8 cellular contexts compared by ENCODE assay signal in genomic region chr17:17663160-17664072, GRCh38. TPM values are rescaled to one million over a fixed set of nuclear protein-coding genes. Genes with fewer than 3 reads are reported as not detected.
A peak's percentile ranks its signal among the peaks of the same experiment; 100 is the strongest.
DNase-seq lines count a peak whose midpoint lies in the region; ATAC-seq, FAIRE-seq and TF ChIP-seq lines count a peak whose summit lies in the region.

No MANE protein-coding gene starts in this region.

- POLR2A ChIA-PET in MCF 10A (lab: Yijun Ruan, JAX), result interaction anchor here (0.6 to 1.1 kb wide), 2 partner anchors 171 to 183 kb away, joined by 3 read pairs; no protein-coding TSS in a partner anchor

- no peak overlapping the region for H3K27ac Mint-ChIP-seq in MCF 10A (ENCODE audit: low read depth, unreplicated experiment)

- 65% methylated on average over 19 of the region's 19 CpGs for WGBS in pancreas, 2 donors
- WGBS in aorta, 2 donors, result 20 to 21% methylated on average over 19 of the region's 19 CpGs

- intact Hi-C loops in MCF 10A (cut with micrococcal nuclease) (no loop called here), breast epithelium (cut with DNase I; ENCODE audit: low total_unique reads) (no loop called here), pancreas (cut with DNase I) (no loop called here), aorta (cut with DNase I) (no loop called here)

- H3K4me3 ChIP-seq in breast epithelium (no peak overlapping the region), pancreas (no peak overlapping the region), aorta (ENCODE audit: low read length in 2 of 2) (no peak overlapping the region)

- H3K27ac ChIP-seq in breast epithelium, result no peak overlapping the region
- H3K27ac ChIP-seq in pancreas, result no peak overlapping the region
- H3K27ac ChIP-seq in aorta (ENCODE audit: low read depth in 1 of 2, low read length in 2 of 2), result no peak overlapping the region

- BruUV-seq in MCF 10A (replicated peaks; lab: Mats Ljungman, UMichigan), result no TSS peak

- H3K9me3 Mint-ChIP-seq in MCF 10A (ENCODE audit: unreplicated experiment), result peaks cover 8% of the 10 kb centered on the region

- no peaks in the 10 kb centered on the region for H3K36me3 Mint-ChIP-seq in MCF 10A (ENCODE audit: insufficient read depth, unreplicated experiment)

- H3K27me3 Mint-ChIP-seq in MCF 10A (ENCODE audit: insufficient read depth, unreplicated experiment), result no peaks in the 10 kb centered on the region

- TF ChIP-seq POLR2A in breast epithelium (IDR thresholded peaks at IDR 0.05), result no peak

- H3K4me3 Mint-ChIP-seq in MCF 10A (ENCODE audit: unreplicated experiment), result no peak overlapping the region

- H3K36me3 ChIP-seq in breast epithelium (no peaks in the 10 kb centered on the region), pancreas (no peaks in the 10 kb centered on the region), aorta (ENCODE audit: control insufficient read depth in 1 of 2, insufficient read depth in 2 of 2, low read length in 1 of 2) (no peaks in the 10 kb centered on the region)

- ATAC-seq in HG02970 (IDR thresholded peaks at IDR 0.05; ENCODE audit: low FRiP score, unreplicated experiment), result peak; percentile 62
- ATAC-seq in esophagus mucosa, result peak; percentile 74
- peak in 3 of 4 donors; percentile 6 to 70 (median 59) for ATAC-seq in pancreas
- ATAC-seq in aorta (ENCODE audit: low FRiP score), result peak; percentile 70

- peaks cover 22% of the 10 kb centered on the region for H3K4me1 Mint-ChIP-seq in MCF 10A (ENCODE audit: insufficient read depth, unreplicated experiment)

- H3K9me3 ChIP-seq in breast epithelium (peaks cover 5% of the 10 kb centered on the region in 2 donors), pancreas (no peaks in the 10 kb centered on the region), aorta (ENCODE audit: control insufficient read depth, low read length) (peaks cover 5% of the 10 kb centered on the region)

- CTCF ChIA-PET in MCF 10A (lab: Yijun Ruan, JAX), result interaction anchor here (0.6 to 1.6 kb wide), 4 partner anchors 9 to 21 kb away, joined by 3 to 7 read pairs (median 3); no protein-coding TSS in a partner anchor

- H3K27me3 ChIP-seq in breast epithelium (no peaks in the 10 kb centered on the region), pancreas (no peaks in the 10 kb centered on the region), aorta (ENCODE audit: control insufficient read depth in 1 of 2, insufficient read depth in 2 of 2, low read length in 1 of 2) (no peaks in the 10 kb centered on the region)

- TF ChIP-seq CTCF in MCF 10A (IDR thresholded peaks at IDR 0.05; ENCODE audit: unreplicated experiment), result no peak
- TF ChIP-seq CTCF in breast epithelium (IDR thresholded peaks at IDR 0.05), result no peak
- no peak for TF ChIP-seq CTCF in pancreas (IDR thresholded peaks at IDR 0.05)

- no peak for FAIRE-seq in pancreas (lab: Jason Lieb, UNC)

- DNase-seq in MCF 10A (ENCODE audit: unreplicated experiment) (peak; percentile 81), breast epithelium (ENCODE audit: low spot score in 2 of 2) (no peak), NOMO-1 treated with dmso at 0.1 percent for 144 hours (lab: John Stamatoyannopoulos, UW; ENCODE audit: unreplicated experiment) (peak; percentile 75), pancreas (no peak), aorta (peak; percentile 83 to 85)
- DNase-seq in activated CD8-positive, alpha-beta memory T cell treated with anti-CD3 and anti-CD28 coated beads, Interleukin-2, amount 50 U/mL, for 48 hours, result peak; percentile 86

- H3K4me1 ChIP-seq in breast epithelium, result no peaks in the 10 kb centered on the region
- H3K4me1 ChIP-seq in pancreas, result peaks cover 0 to 3% (median 0%) of the 10 kb centered on the region in 3 donors
- no peaks in the 10 kb centered on the region for H3K4me1 ChIP-seq in aorta (ENCODE audit: control insufficient read depth in 1 of 2, insufficient read depth in 2 of 2, low read length in 2 of 2)

RNA-seq across cellular contexts. Expression of gene RAI1, which starts 17.8 kb away (rescaled TPM):
- 30.4 and 34.6 TPM in 2 replicates for total RNA-seq in MCF 10A (2022)
- 10 to 100 TPM in 2 of 3 donors, 1 to 10 TPM in 1; 5.6 to 25.6 (median 20.6) TPM for total RNA-seq in breast epithelium
- 20.4 TPM for total RNA-seq in esophagus mucosa
- 10 to 100 TPM; 12.1 to 21.6 (median 13.5) TPM for total RNA-seq in pancreas
- 10 to 100 TPM; 21.1 to 23.9 TPM for polyA plus RNA-seq in pancreas
- total RNA-seq in aorta, result 10 to 100 TPM; 23.9 to 35.8 TPM
- polyA plus RNA-seq in aorta, result 1 to 10 TPM; 2.0 to 7.0 TPM

Comparison
In these comparisons a context has a peak if more than half of its experiments do, and no peak if none do; other contexts are left out.
1. DNase-seq: peak in MCF 10A (single experiment), NOMO-1 treated with dmso at 0.1 percent for 144 hours (single experiment), activated CD8-positive, alpha-beta memory T cell treated with anti-CD3 and anti-CD28 coated beads, Interleukin-2, amount 50 U/mL, for 48 hours (single experiment) and aorta (2 of 2); none in breast epithelium (0 of 2) and pancreas (0 of 6).
2. Peak in every context shown above with its lines, with median percentiles within 50 percentile points of each other: ATAC-seq.